ENCODE assay signal across 20 cellular contexts in the genomic region with DNA sequence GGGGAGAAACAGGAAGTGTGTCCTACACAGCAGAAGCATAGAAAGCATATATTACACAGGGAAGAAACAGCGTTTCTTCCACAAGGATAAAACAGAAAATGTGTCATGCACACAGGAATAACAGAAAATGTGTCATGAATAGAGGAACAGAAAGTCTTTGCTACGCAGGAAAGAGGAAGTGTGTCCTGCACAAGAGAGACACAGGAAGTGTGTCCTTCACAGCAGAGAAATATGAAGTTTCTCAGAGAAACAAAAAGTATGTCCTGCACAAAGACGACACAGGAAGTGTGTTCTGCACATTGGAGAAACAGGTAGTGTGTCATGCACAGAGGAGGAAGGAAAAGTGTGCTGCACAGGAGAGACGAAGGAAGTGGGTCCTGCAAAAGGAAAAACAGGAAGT.
"Had no signal": no experiment of that assay in that cellular context is flagged by ENCODE, and none has a peak within 500 bp of the region (broad histone marks: within the 10 kb centered on the region; RNA-seq: fewer than 3 reads in every experiment).

No MANE protein-coding gene starts in this region.

- H3K27ac ChIP-seq: body of pancreas, esophagus squamous epithelium, left lung, neutrophil, parathyroid adenoma, tibial nerve, vagina, VCaP had no signal

- H3K9me3 ChIP-seq: body of pancreas, esophagus squamous epithelium, neutrophil, tibial nerve, vagina had no signal

- H3K4me3 ChIP-seq: body of pancreas, esophagus squamous epithelium, left lung, tibial nerve, vagina had no signal

- H3K27me3 ChIP-seq: body of pancreas, esophagus squamous epithelium, left lung, neutrophil, tibial nerve, vagina had no signal

- H3K36me3 ChIP-seq: esophagus squamous epithelium, left lung, neutrophil, tibial nerve, vagina had no signal

- H3K9ac ChIP-seq: parathyroid adenoma had no signal

- FAIRE-seq: colon, keratinocyte had no signal

- H3K4me1 ChIP-seq: body of pancreas, esophagus squamous epithelium, left lung, parathyroid adenoma, tibial nerve, vagina had no signal

- DNase-seq: activated CD4-positive, alpha-beta memory T cell treated with anti-CD3 and anti-CD28 coated beads, Interleukin-2, amount 10 ng/mL, durations not matched to agents 7 days and 5 days; activated CD4-positive, alpha-beta T cell treated with anti-CD3 and anti-CD28 coated beads for 4 hours; activated gamma-delta T cell; activated T-cell treated with anti-CD3 and anti-CD28 coated beads, Interleukin-2, amount 50 U/mL, for 4 hours; body of pancreas; caudate nucleus; esophagus squamous epithelium; hippocampal formation; left lung; natural killer cell; retina; T-helper 9 cell had no signal

- H3K79me2 ChIP-seq: parathyroid adenoma had no signal

- ATAC-seq: body of pancreas; left lung; natural killer cell; stimulated activated memory B cell treated with anti-CD40 and anti-IgM and Interleukin-4, amounts not matched to agents 10 μg/mL and 1 μg/mL and 100 μg/mL, for 72 hours had no signal

- H2AFZ ChIP-seq: parathyroid adenoma had no signal
